In the genomic region with DNA sequence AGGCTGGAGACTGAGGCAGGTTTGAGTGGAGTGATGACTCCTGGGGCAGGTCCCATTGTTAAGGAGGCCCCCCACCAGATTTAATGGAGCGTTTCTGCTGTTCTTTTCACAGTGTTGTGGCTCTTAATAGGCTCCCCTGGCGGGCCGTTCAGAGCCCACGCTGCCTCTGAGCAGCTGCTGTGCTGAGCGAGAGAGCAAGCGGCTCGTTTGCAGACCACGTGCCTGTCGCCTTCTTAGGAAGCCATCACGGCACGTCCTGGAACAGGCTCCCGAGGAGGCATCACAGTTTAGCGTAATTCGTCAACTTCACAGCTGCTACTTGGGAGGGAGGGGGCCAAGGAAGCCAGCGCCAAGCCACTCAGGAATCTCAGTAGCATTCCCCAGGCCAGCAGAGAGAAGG, we compare ENCODE assay signal across 1 cellular context.
TF ChIP-seq lines count a peak whose summit lies in the region.

No MANE protein-coding gene starts in this region.

TF ChIP-seq in GM23338, 12 proteins besides CTCF, POLR2A, EP300 and RAD21 (continued from another document):
- no peak for TF ChIP-seq ZNF462 (CRISPR knock-in tag; IDR thresholded peaks at IDR 0.05)
- TF ChIP-seq JUNB (IDR thresholded peaks at IDR 0.05; ENCODE audit: unreplicated experiment) = no peak
- no peak for TF ChIP-seq CREB1 (CRISPR knock-in tag; IDR thresholded peaks at IDR 0.05; ENCODE audit: low read depth)
